ENCODE assay signal across 1 cellular context in the genomic region with DNA sequence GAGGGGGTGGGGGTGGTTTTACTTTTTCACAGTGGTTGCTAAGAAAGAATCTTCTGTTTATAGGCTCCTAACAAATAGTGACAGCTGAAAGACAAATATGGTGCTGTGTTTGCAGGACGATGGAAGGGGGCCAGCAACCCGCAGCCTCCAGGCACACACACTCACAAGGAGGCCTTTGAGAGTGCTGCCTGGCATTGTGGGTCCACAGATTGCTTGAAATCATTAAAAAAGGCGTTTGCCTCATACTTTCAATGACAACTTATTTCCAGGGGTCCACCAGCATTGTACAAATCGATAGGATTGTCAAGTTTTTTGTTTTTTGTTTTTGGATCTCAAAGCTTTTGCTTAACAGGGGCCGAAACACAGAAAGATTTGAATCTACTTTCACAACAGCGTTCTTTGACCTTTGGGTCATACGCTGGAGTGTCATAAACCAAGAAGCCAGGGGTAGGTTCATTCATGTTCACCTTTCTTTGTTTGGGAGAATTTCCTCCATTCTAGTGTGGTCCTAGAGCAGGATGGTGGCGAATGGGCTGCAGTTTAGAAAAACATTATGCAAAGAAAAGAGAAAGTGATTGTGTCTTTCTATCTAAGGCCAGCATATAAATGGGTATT.
TF ChIP-seq lines count a peak whose summit lies in the region.

No MANE protein-coding gene starts in this region.

TF ChIP-seq in HepG2, 621 proteins besides CTCF, POLR2A, EP300 and RAD21 (continued from another document and continues in another):
- TF ChIP-seq, protein P1, sequence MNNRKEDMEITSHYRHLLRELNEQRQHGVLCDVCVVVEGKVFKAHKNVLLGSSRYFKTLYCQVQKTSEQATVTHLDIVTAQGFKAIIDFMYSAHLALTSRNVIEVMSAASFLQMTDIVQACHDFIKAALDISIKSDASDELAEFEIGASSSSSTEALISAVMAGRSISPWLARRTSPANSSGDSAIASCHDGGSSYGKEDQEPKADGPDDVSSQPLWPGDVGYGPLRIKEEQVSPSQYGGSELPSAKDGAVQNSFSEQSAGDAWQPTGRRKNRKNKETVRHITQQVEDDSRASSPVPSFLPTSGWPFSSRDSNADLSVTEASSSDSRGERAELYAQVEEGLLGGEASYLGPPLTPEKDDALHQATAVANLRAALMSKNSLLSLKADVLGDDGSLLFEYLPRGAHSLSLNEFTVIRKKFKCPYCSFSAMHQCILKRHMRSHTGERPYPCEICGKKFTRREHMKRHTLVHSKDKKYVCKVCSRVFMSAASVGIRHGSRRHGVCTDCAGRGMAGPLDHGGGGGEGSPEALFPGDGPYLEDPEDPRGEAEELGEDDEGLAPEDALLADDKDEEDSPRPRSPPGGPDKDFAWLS (CRISPR knock-in tag; IDR thresholded peaks at IDR 0.05; ENCODE audit: borderline replicate concordance) = no peak
- TF ChIP-seq, protein P2, sequence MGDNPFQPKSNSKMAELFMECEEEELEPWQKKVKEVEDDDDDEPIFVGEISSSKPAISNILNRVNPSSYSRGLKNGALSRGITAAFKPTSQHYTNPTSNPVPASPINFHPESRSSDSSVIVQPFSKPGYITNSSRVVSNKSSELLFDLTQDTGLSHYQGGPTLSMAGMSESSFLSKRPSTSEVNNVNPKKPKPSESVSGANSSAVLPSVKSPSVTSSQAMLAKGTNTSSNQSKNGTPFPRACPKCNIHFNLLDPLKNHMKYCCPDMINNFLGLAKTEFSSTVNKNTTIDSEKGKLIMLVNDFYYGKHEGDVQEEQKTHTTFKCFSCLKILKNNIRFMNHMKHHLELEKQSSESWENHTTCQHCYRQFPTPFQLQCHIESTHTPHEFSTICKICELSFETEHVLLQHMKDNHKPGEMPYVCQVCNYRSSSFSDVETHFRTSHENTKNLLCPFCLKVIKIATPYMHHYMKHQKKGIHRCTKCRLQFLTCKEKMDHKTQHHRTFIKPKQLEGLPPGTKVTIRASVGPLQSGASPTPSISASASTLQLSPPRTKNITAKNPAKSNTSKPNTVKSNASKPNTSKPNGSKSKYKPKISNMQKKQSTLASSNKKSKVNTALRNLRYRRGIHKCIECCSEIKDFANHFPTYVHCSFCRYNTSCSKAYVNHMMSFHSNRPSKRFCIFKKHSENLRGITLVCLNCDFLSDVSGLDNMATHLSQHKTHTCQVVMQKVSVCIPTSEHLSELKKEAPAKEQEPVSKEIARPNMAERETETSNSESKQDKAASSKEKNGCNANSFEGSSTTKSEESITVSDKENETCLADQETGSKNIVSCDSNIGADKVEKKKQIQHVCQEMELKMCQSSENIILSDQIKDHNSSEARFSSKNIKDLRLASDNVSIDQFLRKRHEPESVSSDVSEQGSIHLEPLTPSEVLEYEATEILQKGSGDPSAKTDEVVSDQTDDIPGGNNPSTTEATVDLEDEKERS (CRISPR knock-in tag; IDR thresholded peaks at IDR 0.05) = peak; percentile 61; the same call in 1 of the 2 replicates
- TF ChIP-seq TOE1 (CRISPR knock-in tag; IDR thresholded peaks at IDR 0.05) (no peak), MXD4 (CRISPR knock-in tag; IDR thresholded peaks at IDR 0.05) (no peak), ZNF160 (CRISPR knock-in tag; IDR thresholded peaks at IDR 0.05) (no peak), ZFP62 (CRISPR knock-in tag; IDR thresholded peaks at IDR 0.05) (no peak), SIN3B (IDR thresholded peaks at IDR 0.05; ENCODE audit: low read length) (no peak), ZNF883 (CRISPR knock-in tag; IDR thresholded peaks at IDR 0.05; ENCODE audit: not compliant biosample characterization) (no peak), SP1 (IDR thresholded peaks at IDR 0.05) (no peak), SP1 (CRISPR knock-in tag; IDR thresholded peaks at IDR 0.05) (no peak), KDM6A (CRISPR knock-in tag; IDR thresholded peaks at IDR 0.05; ENCODE audit: low read depth) (peak; percentile 72; the same call in 1 of the 2 replicates), SCMH1 (CRISPR knock-in tag; IDR thresholded peaks at IDR 0.05; ENCODE audit: borderline replicate concordance) (no peak), HMG20B (CRISPR knock-in tag; conservative IDR thresholded peaks at IDR 0.05) (no peak), ZFP37 (CRISPR knock-in tag; IDR thresholded peaks at IDR 0.05; ENCODE audit: borderline replicate concordance) (no peak), EED (CRISPR knock-in tag; IDR thresholded peaks at IDR 0.05) (no peak), ZNF382 (CRISPR knock-in tag; IDR thresholded peaks at IDR 0.05; ENCODE audit: borderline replicate concordance) (no peak), ZNF773 (CRISPR knock-in tag; IDR thresholded peaks at IDR 0.05; ENCODE audit: borderline replicate concordance) (no peak), IRX3 (CRISPR knock-in tag; IDR thresholded peaks at IDR 0.05; ENCODE audit: borderline replicate concordance, low read depth) (no peak), MATR3 (CRISPR knock-in tag; IDR thresholded peaks at IDR 0.05) (no peak), WIZ (CRISPR knock-in tag; IDR thresholded peaks at IDR 0.05) (0 out of 2 replicates have a peak, but pooled peaks have one; percentile 53), CHD2 (IDR thresholded peaks at IDR 0.05; ENCODE audit: low read depth, low read length) (no peak), ZMYM2 (CRISPR knock-in tag; IDR thresholded peaks at IDR 0.05) (peak; percentile 67; the same call in 1 of the 2 replicates), ZNF644 (CRISPR knock-in tag; IDR thresholded peaks at IDR 0.05; ENCODE audit: low read depth) (peak; percentile 75)
- TF ChIP-seq, protein P3, sequence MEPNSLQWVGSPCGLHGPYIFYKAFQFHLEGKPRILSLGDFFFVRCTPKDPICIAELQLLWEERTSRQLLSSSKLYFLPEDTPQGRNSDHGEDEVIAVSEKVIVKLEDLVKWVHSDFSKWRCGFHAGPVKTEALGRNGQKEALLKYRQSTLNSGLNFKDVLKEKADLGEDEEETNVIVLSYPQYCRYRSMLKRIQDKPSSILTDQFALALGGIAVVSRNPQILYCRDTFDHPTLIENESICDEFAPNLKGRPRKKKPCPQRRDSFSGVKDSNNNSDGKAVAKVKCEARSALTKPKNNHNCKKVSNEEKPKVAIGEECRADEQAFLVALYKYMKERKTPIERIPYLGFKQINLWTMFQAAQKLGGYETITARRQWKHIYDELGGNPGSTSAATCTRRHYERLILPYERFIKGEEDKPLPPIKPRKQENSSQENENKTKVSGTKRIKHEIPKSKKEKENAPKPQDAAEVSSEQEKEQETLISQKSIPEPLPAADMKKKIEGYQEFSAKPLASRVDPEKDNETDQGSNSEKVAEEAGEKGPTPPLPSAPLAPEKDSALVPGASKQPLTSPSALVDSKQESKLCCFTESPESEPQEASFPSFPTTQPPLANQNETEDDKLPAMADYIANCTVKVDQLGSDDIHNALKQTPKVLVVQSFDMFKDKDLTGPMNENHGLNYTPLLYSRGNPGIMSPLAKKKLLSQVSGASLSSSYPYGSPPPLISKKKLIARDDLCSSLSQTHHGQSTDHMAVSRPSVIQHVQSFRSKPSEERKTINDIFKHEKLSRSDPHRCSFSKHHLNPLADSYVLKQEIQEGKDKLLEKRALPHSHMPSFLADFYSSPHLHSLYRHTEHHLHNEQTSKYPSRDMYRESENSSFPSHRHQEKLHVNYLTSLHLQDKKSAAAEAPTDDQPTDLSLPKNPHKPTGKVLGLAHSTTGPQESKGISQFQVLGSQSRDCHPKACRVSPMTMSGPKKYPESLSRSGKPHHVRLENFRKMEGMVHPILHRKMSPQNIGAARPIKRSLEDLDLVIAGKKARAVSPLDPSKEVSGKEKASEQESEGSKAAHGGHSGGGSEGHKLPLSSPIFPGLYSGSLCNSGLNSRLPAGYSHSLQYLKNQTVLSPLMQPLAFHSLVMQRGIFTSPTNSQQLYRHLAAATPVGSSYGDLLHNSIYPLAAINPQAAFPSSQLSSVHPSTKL (CRISPR knock-in tag; IDR thresholded peaks at IDR 0.05) = peak; percentile 75
- TF ChIP-seq, protein P4, sequence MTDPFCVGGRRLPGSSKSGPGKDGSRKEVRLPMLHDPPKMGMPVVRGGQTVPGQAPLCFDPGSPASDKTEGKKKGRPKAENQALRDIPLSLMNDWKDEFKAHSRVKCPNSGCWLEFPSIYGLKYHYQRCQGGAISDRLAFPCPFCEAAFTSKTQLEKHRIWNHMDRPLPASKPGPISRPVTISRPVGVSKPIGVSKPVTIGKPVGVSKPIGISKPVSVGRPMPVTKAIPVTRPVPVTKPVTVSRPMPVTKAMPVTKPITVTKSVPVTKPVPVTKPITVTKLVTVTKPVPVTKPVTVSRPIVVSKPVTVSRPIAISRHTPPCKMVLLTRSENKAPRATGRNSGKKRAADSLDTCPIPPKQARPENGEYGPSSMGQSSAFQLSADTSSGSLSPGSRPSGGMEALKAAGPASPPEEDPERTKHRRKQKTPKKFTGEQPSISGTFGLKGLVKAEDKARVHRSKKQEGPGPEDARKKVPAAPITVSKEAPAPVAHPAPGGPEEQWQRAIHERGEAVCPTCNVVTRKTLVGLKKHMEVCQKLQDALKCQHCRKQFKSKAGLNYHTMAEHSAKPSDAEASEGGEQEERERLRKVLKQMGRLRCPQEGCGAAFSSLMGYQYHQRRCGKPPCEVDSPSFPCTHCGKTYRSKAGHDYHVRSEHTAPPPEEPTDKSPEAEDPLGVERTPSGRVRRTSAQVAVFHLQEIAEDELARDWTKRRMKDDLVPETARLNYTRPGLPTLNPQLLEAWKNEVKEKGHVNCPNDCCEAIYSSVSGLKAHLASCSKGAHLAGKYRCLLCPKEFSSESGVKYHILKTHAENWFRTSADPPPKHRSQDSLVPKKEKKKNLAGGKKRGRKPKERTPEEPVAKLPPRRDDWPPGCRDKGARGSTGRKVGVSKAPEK (CRISPR knock-in tag; IDR thresholded peaks at IDR 0.05; ENCODE audit: borderline replicate concordance) = no peak
- TF ChIP-seq, protein P5, sequence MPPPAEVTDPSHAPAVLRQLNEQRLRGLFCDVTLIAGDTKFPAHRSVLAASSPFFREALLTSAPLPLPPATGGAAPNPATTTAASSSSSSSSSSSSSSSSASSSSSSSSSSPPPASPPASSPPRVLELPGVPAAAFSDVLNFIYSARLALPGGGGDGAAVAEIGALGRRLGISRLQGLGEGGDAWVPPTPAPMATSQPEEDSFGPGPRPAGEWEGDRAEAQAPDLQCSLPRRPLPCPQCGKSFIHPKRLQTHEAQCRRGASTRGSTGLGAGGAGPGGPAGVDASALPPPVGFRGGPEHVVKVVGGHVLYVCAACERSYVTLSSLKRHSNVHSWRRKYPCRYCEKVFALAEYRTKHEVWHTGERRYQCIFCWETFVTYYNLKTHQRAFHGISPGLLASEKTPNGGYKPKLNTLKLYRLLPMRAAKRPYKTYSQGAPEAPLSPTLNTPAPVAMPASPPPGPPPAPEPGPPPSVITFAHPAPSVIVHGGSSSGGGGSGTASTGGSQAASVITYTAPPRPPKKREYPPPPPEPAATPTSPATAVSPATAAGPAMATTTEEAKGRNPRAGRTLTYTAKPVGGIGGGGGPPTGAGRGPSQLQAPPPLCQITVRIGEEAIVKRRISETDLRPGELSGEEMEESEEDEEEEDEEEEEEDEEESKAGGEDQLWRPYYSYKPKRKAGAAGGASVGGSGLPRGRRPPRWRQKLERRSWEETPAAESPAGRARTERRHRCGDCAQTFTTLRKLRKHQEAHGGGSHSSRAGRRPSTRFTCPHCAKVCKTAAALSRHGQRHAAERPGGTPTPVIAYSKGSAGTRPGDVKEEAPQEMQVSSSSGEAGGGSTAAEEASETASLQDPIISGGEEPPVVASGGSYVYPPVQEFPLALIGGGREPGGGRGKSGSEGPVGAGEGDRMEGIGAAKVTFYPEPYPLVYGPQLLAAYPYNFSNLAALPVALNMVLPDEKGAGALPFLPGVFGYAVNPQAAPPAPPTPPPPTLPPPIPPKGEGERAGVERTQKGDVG (CRISPR knock-in tag; IDR thresholded peaks at IDR 0.05; ENCODE audit: borderline replicate concordance) = no peak
- TF ChIP-seq, protein P6, sequence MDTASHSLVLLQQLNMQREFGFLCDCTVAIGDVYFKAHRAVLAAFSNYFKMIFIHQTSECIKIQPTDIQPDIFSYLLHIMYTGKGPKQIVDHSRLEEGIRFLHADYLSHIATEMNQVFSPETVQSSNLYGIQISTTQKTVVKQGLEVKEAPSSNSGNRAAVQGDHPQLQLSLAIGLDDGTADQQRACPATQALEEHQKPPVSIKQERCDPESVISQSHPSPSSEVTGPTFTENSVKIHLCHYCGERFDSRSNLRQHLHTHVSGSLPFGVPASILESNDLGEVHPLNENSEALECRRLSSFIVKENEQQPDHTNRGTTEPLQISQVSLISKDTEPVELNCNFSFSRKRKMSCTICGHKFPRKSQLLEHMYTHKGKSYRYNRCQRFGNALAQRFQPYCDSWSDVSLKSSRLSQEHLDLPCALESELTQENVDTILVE (CRISPR knock-in tag; IDR thresholded peaks at IDR 0.05) = no peak
- TF ChIP-seq, protein P7, sequence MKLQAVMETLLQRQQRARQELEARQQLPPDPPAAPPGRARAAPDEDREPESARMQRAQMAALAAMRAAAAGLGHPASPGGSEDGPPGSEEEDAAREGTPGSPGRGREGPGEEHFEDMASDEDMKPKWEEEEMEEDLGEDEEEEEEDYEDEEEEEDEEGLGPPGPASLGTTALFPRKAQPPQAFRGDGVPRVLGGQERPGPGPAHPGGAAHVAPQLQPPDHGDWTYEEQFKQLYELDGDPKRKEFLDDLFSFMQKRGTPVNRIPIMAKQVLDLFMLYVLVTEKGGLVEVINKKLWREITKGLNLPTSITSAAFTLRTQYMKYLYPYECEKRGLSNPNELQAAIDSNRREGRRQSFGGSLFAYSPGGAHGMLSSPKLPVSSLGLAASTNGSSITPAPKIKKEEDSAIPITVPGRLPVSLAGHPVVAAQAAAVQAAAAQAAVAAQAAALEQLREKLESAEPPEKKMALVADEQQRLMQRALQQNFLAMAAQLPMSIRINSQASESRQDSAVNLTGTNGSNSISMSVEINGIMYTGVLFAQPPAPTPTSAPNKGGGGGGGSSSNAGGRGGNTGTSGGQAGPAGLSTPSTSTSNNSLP (IDR thresholded peaks at IDR 0.05; ENCODE audit: low read depth, low read length) = 0 out of 2 replicates have a peak, but pooled peaks have one; percentile 58
- TF ChIP-seq, protein P8, sequence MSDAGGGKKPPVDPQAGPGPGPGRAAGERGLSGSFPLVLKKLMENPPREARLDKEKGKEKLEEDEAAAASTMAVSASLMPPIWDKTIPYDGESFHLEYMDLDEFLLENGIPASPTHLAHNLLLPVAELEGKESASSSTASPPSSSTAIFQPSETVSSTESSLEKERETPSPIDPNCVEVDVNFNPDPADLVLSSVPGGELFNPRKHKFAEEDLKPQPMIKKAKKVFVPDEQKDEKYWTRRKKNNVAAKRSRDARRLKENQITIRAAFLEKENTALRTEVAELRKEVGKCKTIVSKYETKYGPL (CRISPR knock-in tag; IDR thresholded peaks at IDR 0.05) = no peak
- TF ChIP-seq, protein P9, sequence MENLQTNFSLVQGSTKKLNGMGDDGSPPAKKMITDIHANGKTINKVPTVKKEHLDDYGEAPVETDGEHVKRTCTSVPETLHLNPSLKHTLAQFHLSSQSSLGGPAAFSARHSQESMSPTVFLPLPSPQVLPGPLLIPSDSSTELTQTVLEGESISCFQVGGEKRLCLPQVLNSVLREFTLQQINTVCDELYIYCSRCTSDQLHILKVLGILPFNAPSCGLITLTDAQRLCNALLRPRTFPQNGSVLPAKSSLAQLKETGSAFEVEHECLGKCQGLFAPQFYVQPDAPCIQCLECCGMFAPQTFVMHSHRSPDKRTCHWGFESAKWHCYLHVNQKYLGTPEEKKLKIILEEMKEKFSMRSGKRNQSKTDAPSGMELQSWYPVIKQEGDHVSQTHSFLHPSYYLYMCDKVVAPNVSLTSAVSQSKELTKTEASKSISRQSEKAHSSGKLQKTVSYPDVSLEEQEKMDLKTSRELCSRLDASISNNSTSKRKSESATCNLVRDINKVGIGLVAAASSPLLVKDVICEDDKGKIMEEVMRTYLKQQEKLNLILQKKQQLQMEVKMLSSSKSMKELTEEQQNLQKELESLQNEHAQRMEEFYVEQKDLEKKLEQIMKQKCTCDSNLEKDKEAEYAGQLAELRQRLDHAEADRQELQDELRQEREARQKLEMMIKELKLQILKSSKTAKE (CRISPR knock-in tag; IDR thresholded peaks at IDR 0.05; ENCODE audit: borderline replicate concordance) = no peak
